In genomic region chr5:179699640-179700298, GRCh38 we compare ENCODE assay signal across 1 cellular context.
TF ChIP-seq lines count a peak whose summit lies in the region.

No MANE protein-coding gene starts in this region.

TF ChIP-seq in HepG2, 621 proteins besides CTCF, POLR2A, EP300 and RAD21:
- TF ChIP-seq ESRRA (CRISPR knock-in tag; IDR thresholded peaks at IDR 0.05; ENCODE audit: low read depth) (peak; percentile 7; the same call in 1 of the 2 replicates), ZNF614 (CRISPR knock-in tag; IDR thresholded peaks at IDR 0.05; ENCODE audit: borderline replicate concordance) (0 out of 2 replicates have a peak, but pooled peaks have one; percentile 62), TARDBP (CRISPR knock-in tag; IDR thresholded peaks at IDR 0.05) (0 out of 2 replicates have a peak, but pooled peaks have one; percentile 23), HNF4A (CRISPR knock-in tag; IDR thresholded peaks at IDR 0.05) (peak; percentile 37), POLR2AphosphoS2 (IDR thresholded peaks at IDR 0.05; ENCODE audit: low read depth, low read length) (peak; percentile 75; the same call in 1 of the 2 replicates), KLF15 (CRISPR knock-in tag; IDR thresholded peaks at IDR 0.05; ENCODE audit: borderline replicate concordance) (no peak), NFIC (IDR thresholded peaks at IDR 0.05; ENCODE audit: low read length) (0 out of 2 replicates have a peak, but pooled peaks have one; percentile 24), TEAD3 (CRISPR knock-in tag; optimal IDR thresholded peaks at IDR 0.05; ENCODE audit: borderline replicate concordance) (peak; percentile 27), NFYC (CRISPR knock-in tag; IDR thresholded peaks at IDR 0.05) (0 out of 2 replicates have a peak, but pooled peaks have one; percentile 20), GATAD2A (CRISPR knock-in tag; IDR thresholded peaks at IDR 0.05) (0 out of 2 replicates have a peak, but pooled peaks have one; percentile 5), ZNF264 (CRISPR knock-in tag; IDR thresholded peaks at IDR 0.05) (0 out of 2 replicates have a peak, but pooled peaks have one; percentile 15), POLR2AphosphoS5 (IDR thresholded peaks at IDR 0.05; ENCODE audit: low read depth, low read length) (peak; percentile 48; the same call in 1 of the 2 replicates), AGO2 (optimal IDR thresholded peaks at IDR 0.05; ENCODE audit: low read depth, low read length) (no peak), RFX5 (IDR thresholded peaks at IDR 0.05; ENCODE audit: low read depth, low read length) (peak; percentile 57; the same call in 1 of the 2 replicates), NFYB (CRISPR knock-in tag; IDR thresholded peaks at IDR 0.05) (peak; percentile 34; the same call in 1 of the 2 replicates), SAP130 (CRISPR knock-in tag; IDR thresholded peaks at IDR 0.05; ENCODE audit: low read depth) (peak; percentile 57; the same call in 1 of the 2 replicates), RBFOX2 (IDR thresholded peaks at IDR 0.05; ENCODE audit: low read depth, low read length) (peak; percentile 51), PITX1 (CRISPR knock-in tag; IDR thresholded peaks at IDR 0.05) (peak; percentile 35; the same call in 1 of the 2 replicates), CREB1 (IDR thresholded peaks at IDR 0.05) (no peak), CREB1 (CRISPR knock-in tag; IDR thresholded peaks at IDR 0.05) (no peak), ZNF432 (CRISPR knock-in tag; IDR thresholded peaks at IDR 0.05; ENCODE audit: borderline replicate concordance) (no peak), ARNT2 (CRISPR knock-in tag; IDR thresholded peaks at IDR 0.05; ENCODE audit: low read depth) (0 out of 2 replicates have a peak, but pooled peaks have one; percentile 7), ADNP (CRISPR knock-in tag; IDR thresholded peaks at IDR 0.05) (no peak), ZMYM3 (CRISPR knock-in tag; IDR thresholded peaks at IDR 0.05) (peak; percentile 71), RORA (CRISPR knock-in tag; IDR thresholded peaks at IDR 0.05) (no peak), ZKSCAN1 (IDR thresholded peaks at IDR 0.05; ENCODE audit: low read length) (0 out of 2 replicates have a peak, but pooled peaks have one; percentile 3), MLLT10 (CRISPR knock-in tag; IDR thresholded peaks at IDR 0.05) (peak; percentile 51; the same call in 1 of the 2 replicates), ZNF605 (CRISPR knock-in tag; IDR thresholded peaks at IDR 0.05) (peak; percentile 30; the same call in 1 of the 2 replicates)
- TF ChIP-seq, protein P1, sequence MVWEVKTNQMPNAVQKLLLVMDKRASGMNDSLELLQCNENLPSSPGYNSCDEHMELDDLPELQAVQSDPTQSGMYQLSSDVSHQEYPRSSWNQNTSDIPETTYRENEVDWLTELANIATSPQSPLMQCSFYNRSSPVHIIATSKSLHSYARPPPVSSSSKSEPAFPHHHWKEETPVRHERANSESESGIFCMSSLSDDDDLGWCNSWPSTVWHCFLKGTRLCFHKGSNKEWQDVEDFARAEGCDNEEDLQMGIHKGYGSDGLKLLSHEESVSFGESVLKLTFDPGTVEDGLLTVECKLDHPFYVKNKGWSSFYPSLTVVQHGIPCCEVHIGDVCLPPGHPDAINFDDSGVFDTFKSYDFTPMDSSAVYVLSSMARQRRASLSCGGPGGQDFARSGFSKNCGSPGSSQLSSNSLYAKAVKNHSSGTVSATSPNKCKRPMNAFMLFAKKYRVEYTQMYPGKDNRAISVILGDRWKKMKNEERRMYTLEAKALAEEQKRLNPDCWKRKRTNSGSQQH (CRISPR knock-in tag; IDR thresholded peaks at IDR 0.05; ENCODE audit: low read depth): 0 out of 2 replicates have a peak, but pooled peaks have one; percentile 12
- TF ChIP-seq, protein P2, sequence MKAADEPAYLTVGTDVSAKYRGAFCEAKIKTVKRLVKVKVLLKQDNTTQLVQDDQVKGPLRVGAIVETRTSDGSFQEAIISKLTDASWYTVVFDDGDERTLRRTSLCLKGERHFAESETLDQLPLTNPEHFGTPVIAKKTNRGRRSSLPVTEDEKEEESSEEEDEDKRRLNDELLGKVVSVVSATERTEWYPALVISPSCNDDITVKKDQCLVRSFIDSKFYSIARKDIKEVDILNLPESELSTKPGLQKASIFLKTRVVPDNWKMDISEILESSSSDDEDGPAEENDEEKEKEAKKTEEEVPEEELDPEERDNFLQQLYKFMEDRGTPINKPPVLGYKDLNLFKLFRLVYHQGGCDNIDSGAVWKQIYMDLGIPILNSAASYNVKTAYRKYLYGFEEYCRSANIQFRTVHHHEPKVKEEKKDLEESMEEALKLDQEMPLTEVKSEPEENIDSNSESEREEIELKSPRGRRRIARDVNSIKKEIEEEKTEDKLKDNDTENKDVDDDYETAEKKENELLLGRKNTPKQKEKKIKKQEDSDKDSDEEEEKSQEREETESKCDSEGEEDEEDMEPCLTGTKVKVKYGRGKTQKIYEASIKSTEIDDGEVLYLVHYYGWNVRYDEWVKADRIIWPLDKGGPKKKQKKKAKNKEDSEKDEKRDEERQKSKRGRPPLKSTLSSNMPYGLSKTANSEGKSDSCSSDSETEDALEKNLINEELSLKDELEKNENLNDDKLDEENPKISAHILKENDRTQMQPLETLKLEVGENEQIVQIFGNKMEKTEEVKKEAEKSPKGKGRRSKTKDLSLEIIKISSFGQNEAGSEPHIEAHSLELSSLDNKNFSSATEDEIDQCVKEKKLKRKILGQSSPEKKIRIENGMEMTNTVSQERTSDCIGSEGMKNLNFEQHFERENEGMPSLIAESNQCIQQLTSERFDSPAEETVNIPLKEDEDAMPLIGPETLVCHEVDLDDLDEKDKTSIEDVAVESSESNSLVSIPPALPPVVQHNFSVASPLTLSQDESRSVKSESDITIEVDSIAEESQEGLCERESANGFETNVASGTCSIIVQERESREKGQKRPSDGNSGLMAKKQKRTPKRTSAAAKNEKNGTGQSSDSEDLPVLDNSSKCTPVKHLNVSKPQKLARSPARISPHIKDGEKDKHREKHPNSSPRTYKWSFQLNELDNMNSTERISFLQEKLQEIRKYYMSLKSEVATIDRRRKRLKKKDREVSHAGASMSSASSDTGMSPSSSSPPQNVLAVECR (CRISPR knock-in tag; IDR thresholded peaks at IDR 0.05; ENCODE audit: borderline replicate concordance): no peak
- TF ChIP-seq, protein P3, sequence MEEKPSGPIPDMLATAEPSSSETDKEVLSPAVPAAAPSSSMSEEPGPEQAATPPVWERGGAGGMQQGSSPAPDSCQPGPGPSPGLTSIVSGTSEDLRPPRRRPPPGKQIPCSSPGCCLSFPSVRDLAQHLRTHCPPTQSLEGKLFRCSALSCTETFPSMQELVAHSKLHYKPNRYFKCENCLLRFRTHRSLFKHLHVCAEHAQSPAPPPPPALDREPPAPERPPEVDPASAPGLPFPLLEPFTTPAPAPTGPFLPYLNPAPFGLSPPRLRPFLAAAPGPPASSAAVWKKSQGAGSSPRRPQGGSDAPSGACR (CRISPR knock-in tag; IDR thresholded peaks at IDR 0.05): no peak
- TF ChIP-seq, protein P4, sequence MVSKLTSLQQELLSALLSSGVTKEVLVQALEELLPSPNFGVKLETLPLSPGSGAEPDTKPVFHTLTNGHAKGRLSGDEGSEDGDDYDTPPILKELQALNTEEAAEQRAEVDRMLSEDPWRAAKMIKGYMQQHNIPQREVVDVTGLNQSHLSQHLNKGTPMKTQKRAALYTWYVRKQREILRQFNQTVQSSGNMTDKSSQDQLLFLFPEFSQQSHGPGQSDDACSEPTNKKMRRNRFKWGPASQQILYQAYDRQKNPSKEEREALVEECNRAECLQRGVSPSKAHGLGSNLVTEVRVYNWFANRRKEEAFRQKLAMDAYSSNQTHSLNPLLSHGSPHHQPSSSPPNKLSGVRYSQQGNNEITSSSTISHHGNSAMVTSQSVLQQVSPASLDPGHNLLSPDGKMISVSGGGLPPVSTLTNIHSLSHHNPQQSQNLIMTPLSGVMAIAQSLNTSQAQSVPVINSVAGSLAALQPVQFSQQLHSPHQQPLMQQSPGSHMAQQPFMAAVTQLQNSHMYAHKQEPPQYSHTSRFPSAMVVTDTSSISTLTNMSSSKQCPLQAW (CRISPR knock-in tag; IDR thresholded peaks at IDR 0.05): no peak
